ENCODE assay signal across 1 cellular context in genomic region chr14:91577632-91578233, GRCh38.
TF ChIP-seq lines count a peak whose summit lies in the region.

No MANE protein-coding gene starts in this region.

TF ChIP-seq in HepG2, 621 proteins besides CTCF, POLR2A, EP300 and RAD21 (continued from another document):
- TF ChIP-seq TRIM22 (IDR thresholded peaks at IDR 0.05) (no peak), ZNF850 (CRISPR knock-in tag; conservative IDR thresholded peaks at IDR 0.05) (peak; percentile 78; the same call in 1 of the 2 replicates), ZNF234 (CRISPR knock-in tag; conservative IDR thresholded peaks at IDR 0.05) (no peak)
